ENCODE assay signal across 1 cellular context in genomic region chr1:25609921-25610320, GRCh38.
TF ChIP-seq lines count a peak whose summit lies in the region.

No MANE protein-coding gene starts in this region.

TF ChIP-seq in K562, 482 proteins besides CTCF, POLR2A, EP300 and RAD21:
- TF ChIP-seq ARID3A (IDR thresholded peaks at IDR 0.05; ENCODE audit: borderline replicate concordance, low read depth, low read length): no peak
- no peak for TF ChIP-seq HNRNPUL1 (IDR thresholded peaks at IDR 0.05; ENCODE audit: low read length)
- TF ChIP-seq THRB (CRISPR knock-in tag; conservative IDR thresholded peaks at IDR 0.05): no peak
- TF ChIP-seq CEBPB (tag; IDR thresholded peaks at IDR 0.05): peak; percentile 34; the same call in 1 of the 2 replicates
- no peak for TF ChIP-seq KAT2B (IDR thresholded peaks at IDR 0.05; ENCODE audit: low read depth, low read length)
- no peak for TF ChIP-seq TEAD4 (IDR thresholded peaks at IDR 0.05; ENCODE audit: low read length)
- TF ChIP-seq TEAD4 (CRISPR knock-in tag; IDR thresholded peaks at IDR 0.05; ENCODE audit: borderline replicate concordance): no peak
- no peak for TF ChIP-seq MED1 (CRISPR knock-in tag; IDR thresholded peaks at IDR 0.05; ENCODE audit: borderline replicate concordance)
- no peak for TF ChIP-seq ID3 (CRISPR knock-in tag; IDR thresholded peaks at IDR 0.05)
- TF ChIP-seq ID3 (tag; IDR thresholded peaks at IDR 0.05): peak; percentile 22; the same call in 1 of the 2 replicates
- TF ChIP-seq RBM14 (IDR thresholded peaks at IDR 0.05; ENCODE audit: borderline replicate concordance, insufficient read depth, low read depth, low read length): no peak
TF ChIP-seq in K562: peak in this region for 2.
